In genomic region chr4:75940692-75941253, GRCh38 we compare ENCODE assay signal across 1 cellular context.
A peak's percentile ranks its signal among the peaks of the same experiment; 100 is the strongest.
TF ChIP-seq lines count a peak whose summit lies in the region.

NAAA (minus strand) TSS chr4:75941013; CDS start chr4:75940949, 64 bp downstream.

TF ChIP-seq in K562, 482 proteins besides CTCF, POLR2A, EP300 and RAD21 (continued from another document and continues in another):
- no peak for TF ChIP-seq ZNF740 (CRISPR knock-in tag; IDR thresholded peaks at IDR 0.05)
- no peak for TF ChIP-seq ZNF740 (tag; IDR thresholded peaks at IDR 0.05)
- TF ChIP-seq ZNF354B (CRISPR knock-in tag; IDR thresholded peaks at IDR 0.05), result no peak
- TF ChIP-seq BRCA1 (IDR thresholded peaks at IDR 0.05), result no peak
- TF ChIP-seq BRCA1 (CRISPR knock-in tag; IDR thresholded peaks at IDR 0.05), result no peak
- TF ChIP-seq ZNF277 (CRISPR knock-in tag; IDR thresholded peaks at IDR 0.05; ENCODE audit: borderline replicate concordance), result no peak
- no peak for TF ChIP-seq SP1 (CRISPR knock-in tag; IDR thresholded peaks at IDR 0.05)
- no peak for TF ChIP-seq ZNF263 (CRISPR knock-in tag; IDR thresholded peaks at IDR 0.05; ENCODE audit: borderline replicate concordance)
- no peak for TF ChIP-seq TAL1 (IDR thresholded peaks at IDR 0.05)
- TF ChIP-seq YY1 (IDR thresholded peaks at IDR 0.05; ENCODE audit: borderline replicate concordance in 1 of 3, control insufficient read depth in 1 of 3, extremely low read depth in 1 of 3, insufficient read depth in 3 of 3, insufficient read length in 1 of 3, insufficient replicate concordance in 2 of 3, low read depth in 1 of 3, low read length in 2 of 3), result peak in 1 of 3 experiments; percentile 26
- TF ChIP-seq ZBTB9 (CRISPR knock-in tag; IDR thresholded peaks at IDR 0.05), result no peak
- TF ChIP-seq ZNF197 (CRISPR knock-in tag; IDR thresholded peaks at IDR 0.05; ENCODE audit: low read depth), result no peak
- TF ChIP-seq TEAD1 (CRISPR knock-in tag; IDR thresholded peaks at IDR 0.05), result peak in 1 of 2 experiments; percentile 9; a peak in 1 of 4 replicates
- TF ChIP-seq ZNF121 (CRISPR knock-in tag; conservative IDR thresholded peaks at IDR 0.05), result no peak
- TF ChIP-seq BHLHE40 (IDR thresholded peaks at IDR 0.05; ENCODE audit: low read length), result no peak
- TF ChIP-seq POLR2AphosphoS5 (IDR thresholded peaks at IDR 0.05; ENCODE audit: control insufficient read depth, insufficient read depth, low read depth, low read length), result 0 out of 2 replicates have a peak, but pooled peaks have one; percentile 20
- no peak for TF ChIP-seq HINFP (tag; conservative IDR thresholded peaks at IDR 0.05; ENCODE audit: low read depth)
- TF ChIP-seq NCOA1 (IDR thresholded peaks at IDR 0.05; ENCODE audit: low read depth), result no peak
- TF ChIP-seq FOXO4 (CRISPR knock-in tag; IDR thresholded peaks at IDR 0.05), result no peak
- TF ChIP-seq HMG20B (CRISPR knock-in tag; IDR thresholded peaks at IDR 0.05), result no peak
- TF ChIP-seq ZNF217 (CRISPR knock-in tag; IDR thresholded peaks at IDR 0.05), result no peak
- no peak for TF ChIP-seq ZNF398 (CRISPR knock-in tag; IDR thresholded peaks at IDR 0.05)
- no peak for TF ChIP-seq ZNF699 (CRISPR knock-in tag; IDR thresholded peaks at IDR 0.05; ENCODE audit: insufficient replicate concordance)
- TF ChIP-seq POLR2AphosphoS2 (IDR thresholded peaks at IDR 0.05; ENCODE audit: low read length), result no peak
- no peak for TF ChIP-seq NR0B1 (IDR thresholded peaks at IDR 0.05; ENCODE audit: partially characterized antibody)
- no peak for TF ChIP-seq CBX8 (IDR thresholded peaks at IDR 0.05; ENCODE audit: borderline replicate concordance, extremely low read depth, low read depth, low read length, poor library complexity, severe bottlenecking)
- TF ChIP-seq HOXB6 (CRISPR knock-in tag; IDR thresholded peaks at IDR 0.05; ENCODE audit: borderline replicate concordance), result no peak
- TF ChIP-seq ZNF143 (CRISPR knock-in tag; IDR thresholded peaks at IDR 0.05), result no peak
- no peak for TF ChIP-seq ZNF445 (CRISPR knock-in tag; IDR thresholded peaks at IDR 0.05; ENCODE audit: low read depth)
- no peak for TF ChIP-seq E4F1 (CRISPR knock-in tag; IDR thresholded peaks at IDR 0.05; ENCODE audit: borderline replicate concordance)
- TF ChIP-seq MTA2 (IDR thresholded peaks at IDR 0.05; ENCODE audit: low read depth), result no peak
- no peak for TF ChIP-seq CREB3L1 (IDR thresholded peaks at IDR 0.05; ENCODE audit: borderline replicate concordance, low read depth)
- TF ChIP-seq ZC3H4 (CRISPR knock-in tag; IDR thresholded peaks at IDR 0.05; ENCODE audit: borderline replicate concordance), result no peak
- TF ChIP-seq CXXC5 (CRISPR knock-in tag; IDR thresholded peaks at IDR 0.05), result peak; percentile 58; the same call in 1 of the 2 replicates
- TF ChIP-seq POLR2H (tag; IDR thresholded peaks at IDR 0.05; ENCODE audit: low read depth), result no peak
- no peak for TF ChIP-seq ZNF830 (CRISPR knock-in tag; IDR thresholded peaks at IDR 0.05)
- no peak for TF ChIP-seq TCF15 (CRISPR knock-in tag; IDR thresholded peaks at IDR 0.05)
- no peak for TF ChIP-seq DDX20 (tag; IDR thresholded peaks at IDR 0.05; ENCODE audit: low read depth)
- TF ChIP-seq MCM2 (IDR thresholded peaks at IDR 0.05; ENCODE audit: low read depth), result no peak
- TF ChIP-seq AFF4 (CRISPR knock-in tag; IDR thresholded peaks at IDR 0.05), result no peak
- no peak for TF ChIP-seq NBN (IDR thresholded peaks at IDR 0.05; ENCODE audit: low read depth)
- TF ChIP-seq SIN3A (IDR thresholded peaks at IDR 0.05; ENCODE audit: borderline replicate concordance in 2 of 2, control insufficient read depth in 1 of 2, low read depth in 2 of 2, low read length in 2 of 2), result peak in 1 of 2 experiments; percentile 22; a peak in 1 of 4 replicates
- no peak for TF ChIP-seq TCF3 (CRISPR knock-in tag; IDR thresholded peaks at IDR 0.05)
- TF ChIP-seq ZNF780A (CRISPR knock-in tag; IDR thresholded peaks at IDR 0.05), result no peak
- TF ChIP-seq TEAD2 (tag; IDR thresholded peaks at IDR 0.05), result no peak
- no peak for TF ChIP-seq ZNF695 (CRISPR knock-in tag; IDR thresholded peaks at IDR 0.05)
- TF ChIP-seq MIER1 (IDR thresholded peaks at IDR 0.05; ENCODE audit: low read depth), result no peak
- TF ChIP-seq NFIC (IDR thresholded peaks at IDR 0.05), result peak; percentile 7; the same call in 1 of the 2 replicates
- no peak for TF ChIP-seq NFRKB (IDR thresholded peaks at IDR 0.05; ENCODE audit: low read depth)
